In genomic region chr1:52603680-52604501, GRCh38 we compare ENCODE assay signal across 9 cellular contexts. TPM values are rescaled to one million over a fixed set of nuclear protein-coding genes. Genes with fewer than 3 reads are reported as not detected.
A peak's percentile ranks its signal among the peaks of the same experiment; 100 is the strongest.
DNase-seq lines count a peak whose midpoint lies in the region; TF ChIP-seq lines count a peak whose summit lies in the region.
"Had no signal": no experiment of that assay in that cellular context is flagged by ENCODE, and none has a peak within 500 bp of the region (broad histone marks: within the 10 kb centered on the region; RNA-seq: fewer than 3 reads in every experiment).

No MANE protein-coding gene starts in this region.

- H3K36me3 ChIP-seq in OCI-LY1 (ENCODE audit: insufficient read depth, low read length), result peaks cover 21% of the 10 kb centered on the region; the same call in 1 of the 2 replicates
- H3K36me3 ChIP-seq in endodermal cell (ENCODE audit: control insufficient read depth, insufficient read depth, low read length), result no peaks in the 10 kb centered on the region

- no peak overlapping the region for H3K27ac Mint-ChIP-seq in endodermal cell
- no peak overlapping the region for H3K27ac Mint-ChIP-seq in progenitor cell of endocrine pancreas

- peak overlapping the region; percentile 73; the same call in 1 of the 2 replicates for H3K9ac ChIP-seq in OCI-LY1 (ENCODE audit: low read length)
- no peak overlapping the region for H3K9ac ChIP-seq in endodermal cell (ENCODE audit: extremely low read depth, low read length, poor library complexity, severe bottlenecking)
- H3K9ac ChIP-seq: SK-N-SH had no signal

- H3K9me3 Mint-ChIP-seq in endodermal cell (no peaks in the 10 kb centered on the region), progenitor cell of endocrine pancreas (ENCODE audit: low read depth) (peaks cover under 1% of the 10 kb centered on the region)

- H3K9me2 ChIP-seq in OCI-LY1 (ENCODE audit: low read depth, low read length), result no peaks in the 10 kb centered on the region
- H3K9me2 ChIP-seq: SK-N-SH had no signal

- H3K4me3 Mint-ChIP-seq in endodermal cell (peak overlapping the region; percentile 63), progenitor cell of endocrine pancreas (ENCODE audit: low read depth) (peak overlapping the region; percentile 73)

- no peak for TF ChIP-seq CTCF in OCI-LY1 (IDR thresholded peaks at IDR 0.05; ENCODE audit: low read length)
- TF ChIP-seq CTCF in endodermal cell (conservative IDR thresholded peaks at IDR 0.05), result no peak
- TF ChIP-seq CTCF in progenitor cell of endocrine pancreas (IDR thresholded peaks at IDR 0.05; ENCODE audit: unreplicated experiment), result no peak

- H3K4me3 ChIP-seq in OCI-LY1 (ENCODE audit: low read depth, low read length, poor library complexity, severe bottlenecking), result peak overlapping the region; percentile 65
- no peak overlapping the region for H3K4me3 ChIP-seq in endodermal cell (ENCODE audit: low read length)

- H3K27me3 ChIP-seq in OCI-LY1 (ENCODE audit: insufficient read depth, low read length) (no peaks in the 10 kb centered on the region), endodermal cell (ENCODE audit: control insufficient read depth, insufficient read depth, low read length, poor library complexity, severe bottlenecking) (peaks cover 70% of the 10 kb centered on the region)

- 94 to 97% methylated on average over 5 to 7 of the region's 7 CpGs for WGBS in endodermal cell (ENCODE audit: insufficient coverage in 1 of 2, insufficient read length in 1 of 2), 2 experiments

- no peaks in the 10 kb centered on the region for H3K79me2 ChIP-seq in OCI-LY1 (ENCODE audit: insufficient read depth, low read length)

- DNase-seq in EL (peak; percentile 53), endodermal cell (no peak), progenitor cell of endocrine pancreas (ENCODE audit: low spot score, unreplicated experiment) (no peak), HCEC 1CT (no peak), NAMALWA (ENCODE audit: low spot score) (no peak), SIG-M5 (lab: John Stamatoyannopoulos, UW) (no peak), HPDE6-E6E7 (ENCODE audit: extremely low spot score) (no peak)

- H3K36me3 Mint-ChIP-seq in endodermal cell (ENCODE audit: low read depth), result peaks cover 28% of the 10 kb centered on the region
- H3K36me3 Mint-ChIP-seq in progenitor cell of endocrine pancreas (ENCODE audit: insufficient read depth), result peaks cover 12% of the 10 kb centered on the region

- H3K4me1 ChIP-seq in OCI-LY1 (ENCODE audit: insufficient read depth, low read length, severe bottlenecking) (peaks cover 42% of the 10 kb centered on the region), endodermal cell (ENCODE audit: control insufficient read depth, insufficient read depth, low read length) (no peaks in the 10 kb centered on the region)

- no peaks in the 10 kb centered on the region for H4K20me1 ChIP-seq in OCI-LY1 (ENCODE audit: insufficient read depth, low read length)

- H3K4me1 Mint-ChIP-seq in endodermal cell (peaks cover 15% of the 10 kb centered on the region), progenitor cell of endocrine pancreas (ENCODE audit: low read depth) (peaks cover 11% of the 10 kb centered on the region)

- H3F3A ChIP-seq in OCI-LY1 (ENCODE audit: insufficient read depth, low read length), result no peaks in the 10 kb centered on the region

- no peaks in the 10 kb centered on the region for H3K9me3 ChIP-seq in OCI-LY1 (ENCODE audit: low read length)
- H3K9me3 ChIP-seq in endodermal cell (ENCODE audit: control insufficient read depth, low read length), result no peaks in the 10 kb centered on the region
- H3K9me3 ChIP-seq: SK-N-SH had no signal

- H3K27me3 Mint-ChIP-seq in endodermal cell (ENCODE audit: insufficient read depth) (peaks cover 90% of the 10 kb centered on the region), progenitor cell of endocrine pancreas (peaks cover 27% of the 10 kb centered on the region)

- H3K4me2 ChIP-seq in OCI-LY1 (ENCODE audit: low read length), result peak overlapping the region; percentile 77
- H3K4me2 ChIP-seq: SK-N-SH had no signal

- H2AFZ ChIP-seq in OCI-LY1 (ENCODE audit: low read length), result no peak overlapping the region

- H3K27ac ChIP-seq in OCI-LY1 (ENCODE audit: low read depth, low read length, poor library complexity, severe bottlenecking) (peak overlapping the region; percentile 55), endodermal cell (ENCODE audit: low read depth, low read length) (no peak overlapping the region)

RNA-seq across cellular contexts. Expression of gene GPX7, which starts 1.7 kb away (rescaled TPM):
- 10 to 100 TPM; 17.8 to 23.7 TPM for total RNA-seq in endodermal cell
- 49.4 TPM for polyA plus RNA-seq in endodermal cell (2013, experiment 1 of 2)
- polyA plus RNA-seq in endodermal cell (2013, experiment 2 of 2), result 45.7 TPM
- total RNA-seq in progenitor cell of endocrine pancreas, result 26.7 and 28.9 TPM in 2 replicates

RNA-seq across cellular contexts. Expression of gene SHISAL2A, which starts 29.1 kb away (rescaled TPM):
- total RNA-seq in endodermal cell, result 1 to 10 TPM; 1.5 to 5.3 TPM
- polyA plus RNA-seq in endodermal cell (2013, experiment 1 of 2), result 1.1 TPM
- polyA plus RNA-seq in endodermal cell (2013, experiment 2 of 2), result 1.4 TPM
- total RNA-seq in progenitor cell of endocrine pancreas, result 0.29 and 0.38 TPM in 2 replicates

RNA-seq across cellular contexts. Expression of gene TUT4, which starts 51.0 kb away (rescaled TPM):
- total RNA-seq in endodermal cell (100 to 1,000 TPM; 131 to 170 TPM), progenitor cell of endocrine pancreas (130 and 139 TPM in 2 replicates)
- polyA plus RNA-seq in endodermal cell (2013, experiment 1 of 2), result 85.3 TPM
- 95.6 TPM for polyA plus RNA-seq in endodermal cell (2013, experiment 2 of 2)
